Comparison of ENCODE assay signal across 27 cellular contexts in genomic region chr11:31959711-31960110, GRCh38.
A peak's percentile ranks its signal among the peaks of the same experiment; 100 is the strongest.
DNase-seq lines count a peak whose midpoint lies in the region; ATAC-seq and TF ChIP-seq lines count a peak whose summit lies in the region.
"Had no signal": no experiment of that assay in that cellular context is flagged by ENCODE, and none has a peak within 500 bp of the region (broad histone marks: within the 10 kb centered on the region; RNA-seq: fewer than 3 reads in every experiment).

No MANE protein-coding gene starts in this region.

- no peak overlapping the region for H3K4me3 Mint-ChIP-seq in MCF 10A (ENCODE audit: unreplicated experiment)
- H3K4me3 Mint-ChIP-seq in T-helper 17 cell: no peak overlapping the region
- H3K4me3 Mint-ChIP-seq: activated B cell treated with CpG ODN at 0.5 μM for 24 hours; activated CD4-positive, alpha-beta memory T cell treated with anti-CD3 and anti-CD28 coated beads for 36 hours; IgD-negative memory B cell; immature natural killer cell; T-helper 2 cell treated with Interferon-gamma antibody and Interleukin-4, amounts not matched to agents 5 μg/mL and 100 μg/mL, for 36 hours had no signal

- CTCF ChIA-PET in MCF 10A (lab: Yijun Ruan, JAX): interaction anchor here (0.6 to 2.9 kb wide), 10 partner anchors 15 to 331 kb away, joined by 3 to 8 read pairs (median 3); no protein-coding TSS in a partner anchor

- TF ChIP-seq CTCF in MCF 10A (IDR thresholded peaks at IDR 0.05; ENCODE audit: unreplicated experiment): no peak
- TF ChIP-seq CTCF in breast epithelium (IDR thresholded peaks at IDR 0.05): no peak
- TF ChIP-seq CTCF in fibroblast of mammary gland (conservative IDR thresholded peaks at IDR 0.05; ENCODE audit: control insufficient read depth, insufficient read depth, low read depth, low read length): no peak
- no peak for TF ChIP-seq CTCF in gastroesophageal sphincter (IDR thresholded peaks at IDR 0.05)

- H3K36me3 Mint-ChIP-seq in MCF 10A (ENCODE audit: insufficient read depth, unreplicated experiment) (no peaks in the 10 kb centered on the region), T-helper 17 cell (ENCODE audit: low read depth) (no peaks in the 10 kb centered on the region)
- H3K36me3 Mint-ChIP-seq: activated CD4-positive, alpha-beta memory T cell treated with anti-CD3 and anti-CD28 coated beads for 36 hours; IgD-negative memory B cell; immature natural killer cell had no signal

- no peaks in the 10 kb centered on the region for H3K27me3 Mint-ChIP-seq in MCF 10A (ENCODE audit: insufficient read depth, unreplicated experiment)
- H3K27me3 Mint-ChIP-seq in T-helper 17 cell: no peaks in the 10 kb centered on the region
- H3K27me3 Mint-ChIP-seq: activated B cell treated with CpG ODN at 0.5 μM for 24 hours; activated CD4-positive, alpha-beta memory T cell treated with anti-CD3 and anti-CD28 coated beads for 36 hours; IgD-negative memory B cell had no signal

- no peaks in the 10 kb centered on the region for H3K9me3 Mint-ChIP-seq in MCF 10A (ENCODE audit: unreplicated experiment)
- H3K9me3 Mint-ChIP-seq: activated B cell treated with CpG ODN at 0.5 μM for 24 hours; activated CD4-positive, alpha-beta memory T cell treated with anti-CD3 and anti-CD28 coated beads for 36 hours; IgD-negative memory B cell; T-helper 2 cell treated with Interferon-gamma antibody and Interleukin-4, amounts not matched to agents 5 μg/mL and 100 μg/mL, for 36 hours had no signal

- H3K4me3 ChIP-seq in breast epithelium (no peak overlapping the region), fibroblast of mammary gland (ENCODE audit: control insufficient read depth, low read depth, low read length) (no peak overlapping the region), gastroesophageal sphincter (no peak overlapping the region)
- H3K4me3 ChIP-seq: BLaER1, heart left ventricle, upper lobe of left lung had no signal

- H3K36me3 ChIP-seq in breast epithelium: no peaks in the 10 kb centered on the region
- H3K36me3 ChIP-seq in gastroesophageal sphincter: no peaks in the 10 kb centered on the region
- H3K36me3 ChIP-seq: BLaER1, heart left ventricle, upper lobe of left lung had no signal

- 85 to 100% methylated on average over 1 to 6 of the region's 6 CpGs for WGBS in gastroesophageal sphincter (ENCODE audit: low coverage in 1 of 2), 2 donors

- H3K27ac Mint-ChIP-seq in MCF 10A (ENCODE audit: low read depth, unreplicated experiment) (no peak overlapping the region), T-helper 17 cell (no peak overlapping the region)
- H3K27ac Mint-ChIP-seq: activated B cell treated with CpG ODN at 0.5 μM for 24 hours; activated CD4-positive, alpha-beta memory T cell treated with anti-CD3 and anti-CD28 coated beads for 36 hours; IgD-negative memory B cell; immature natural killer cell; T-helper 2 cell treated with Interferon-gamma antibody and Interleukin-4, amounts not matched to agents 5 μg/mL and 100 μg/mL, for 36 hours had no signal

- TF ChIP-seq POLR2A in breast epithelium (IDR thresholded peaks at IDR 0.05): no peak
- no peak for TF ChIP-seq POLR2A in gastroesophageal sphincter (IDR thresholded peaks at IDR 0.05)

- peaks cover 5% of the 10 kb centered on the region for H3K4me1 Mint-ChIP-seq in MCF 10A (ENCODE audit: insufficient read depth, unreplicated experiment)
- H3K4me1 Mint-ChIP-seq in T-helper 17 cell: peaks cover 4% of the 10 kb centered on the region
- H3K4me1 Mint-ChIP-seq: activated B cell treated with CpG ODN at 0.5 μM for 24 hours had no signal

- H3K27ac ChIP-seq in breast epithelium (no peak overlapping the region), gastroesophageal sphincter (no peak overlapping the region)
- H3K27ac ChIP-seq: BLaER1, heart left ventricle, upper lobe of left lung had no signal

- DNase-seq in MCF 10A (ENCODE audit: unreplicated experiment) (peak; percentile 63), breast epithelium (ENCODE audit: low spot score in 2 of 2) (no peak), RPMI7951 (ENCODE audit: low read depth) (peak; percentile 88), fibroblast of mammary gland (ENCODE audit: low read depth) (peak; percentile 37), T-helper 17 cell (no peak)
- no peak for DNase-seq in activated CD8-positive, alpha-beta memory T cell treated with anti-CD3 and anti-CD28 coated beads for 24 hours
- DNase-seq: 8988T; activated B cell treated with CpG ODN at 0.5 μM for 24 hours; activated CD4-positive, alpha-beta memory T cell treated with anti-CD3 and anti-CD28 coated beads for 36 hours; activated naive CD4-positive, alpha-beta T cell treated with anti-CD3 and anti-CD28 coated beads, Interleukin-2, amount 50 U/mL, for 16 hours; activated T-cell treated with anti-CD3 and anti-CD28 coated beads, Interleukin-2, amount 50 U/mL, for 1 hour; aorta; effector memory CD4-positive, alpha-beta T cell; heart left ventricle; immature natural killer cell; MM.1S; NCI-H1930; NCI-H446; NK-92 treated with Interleukin-12 subunit alpha and Interleukin-12 subunit beta, amount 100 ng/mL, for 24 hours; SK-N-SH; stimulated activated CD4-positive, alpha-beta T cell treated with anti-CD3 and anti-CD28 coated beads, Interleukin-4, amount 100 ng/mL, for 24 hours; upper lobe of left lung had no signal

- H3K9me3 ChIP-seq in breast epithelium (no peaks in the 10 kb centered on the region), T-helper 17 cell (ENCODE audit: control insufficient read depth, low read length, poor library complexity, severe bottlenecking) (no peaks in the 10 kb centered on the region), gastroesophageal sphincter (no peaks in the 10 kb centered on the region)
- H3K9me3 ChIP-seq: BLaER1, heart left ventricle, SK-N-SH, upper lobe of left lung had no signal

- intact Hi-C loops in MCF 10A (cut with micrococcal nuclease) (no loop called here), breast epithelium (cut with DNase I; ENCODE audit: low total_unique reads) (no loop called here)

- BruUV-seq in MCF 10A (replicated peaks; lab: Mats Ljungman, UMichigan): no TSS peak

- no peak for ATAC-seq in T-helper 17 cell
- no peak for ATAC-seq in GM21576 (IDR thresholded peaks at IDR 0.05; ENCODE audit: unreplicated experiment)
- no peak for ATAC-seq in gastroesophageal sphincter
- ATAC-seq: heart left ventricle had no signal

- H3K4me1 ChIP-seq in breast epithelium (no peaks in the 10 kb centered on the region), gastroesophageal sphincter (peaks cover 0 to 9% (median 0%) of the 10 kb centered on the region in 3 donors)
- H3K4me1 ChIP-seq: BLaER1, upper lobe of left lung had no signal

- H3K27me3 ChIP-seq in breast epithelium (no peaks in the 10 kb centered on the region), gastroesophageal sphincter (no peaks in the 10 kb centered on the region)
- H3K27me3 ChIP-seq: BLaER1, heart left ventricle, upper lobe of left lung had no signal

- no peak for TF ChIP-seq EP300 in gastroesophageal sphincter (IDR thresholded peaks at IDR 0.05)

- POLR2A ChIA-PET in MCF 10A (lab: Yijun Ruan, JAX): interaction anchor here (1.3 to 1.4 kb wide), 2 partner anchors 14 to 1030 kb away, joined by 3 read pairs; no protein-coding TSS in a partner anchor

Comparison
In these comparisons a context has a peak if more than half of its experiments do, and no peak if none do; other contexts are left out.
1. DNase-seq: peak in MCF 10A (single experiment), RPMI7951 (single experiment) and fibroblast of mammary gland (single experiment); none in breast epithelium (0 of 2), T-helper 17 cell (0 of 3) and activated CD8-positive, alpha-beta memory T cell treated with anti-CD3 and anti-CD28 coated beads for 24 hours (single experiment).